Comparison of ENCODE assay signal across 14 cellular contexts in genomic region chr12:118337194-118337838, GRCh38. TPM values are rescaled to one million over a fixed set of nuclear protein-coding genes. Genes with fewer than 3 reads are reported as not detected.
A peak's percentile ranks its signal among the peaks of the same experiment; 100 is the strongest.
DNase-seq lines count a peak whose midpoint lies in the region; ATAC-seq and TF ChIP-seq lines count a peak whose summit lies in the region.
"Had no signal": no experiment of that assay in that cellular context is flagged by ENCODE, and none has a peak within 500 bp of the region (broad histone marks: within the 10 kb centered on the region; RNA-seq: fewer than 3 reads in every experiment).

No MANE protein-coding gene starts in this region.

- intact Hi-C loops in CD8-positive, alpha-beta T cell (cut with DNase I, micrococcal nuclease), result no loop called here
- intact Hi-C loops in prostate gland (cut with DNase I), result no loop called here
- intact Hi-C loops in activated T-helper 1 cell treated with anti-CD3 and anti-CD28 coated beads, Interleukin-12 subunit alpha, Interleukin-12 subunit beta, Interleukin-2, Interleukin-4 antibody, amounts not matched to agents 30 ng/mL and 10 ng/mL and 1 ng/mL, durations not matched to agents 14 hours and 24 hours and 36 hours (cut with micrococcal nuclease), result no loop called here

- POLR2A ChIA-PET in CD8-positive, alpha-beta T cell (lab: Charles Lee), result interaction anchor here (0.5 kb wide), 1 partner anchor 123 kb away, joined by 4 read pairs; no protein-coding TSS in a partner anchor

- no peaks in the 10 kb centered on the region for H3K9me3 Mint-ChIP-seq in CD8-positive, alpha-beta T cell
- H3K9me3 Mint-ChIP-seq in activated T-helper 1 cell treated with anti-CD3 and anti-CD28 coated beads, Interleukin-12 subunit alpha, Interleukin-12 subunit beta, Interleukin-2, Interleukin-4 antibody, amounts not matched to agents 30 ng/mL and 10 ng/mL and 1 ng/mL, durations not matched to agents 14 hours and 24 hours and 36 hours, result no peaks in the 10 kb centered on the region
- H3K9me3 Mint-ChIP-seq: T-cell had no signal

- H3K36me3 ChIP-seq in CD8-positive, alpha-beta T cell (ENCODE audit: insufficient read depth, low read length), result no peaks in the 10 kb centered on the region
- H3K36me3 ChIP-seq in MG63, result no peaks in the 10 kb centered on the region
- H3K36me3 ChIP-seq in prostate gland, result no peaks in the 10 kb centered on the region
- H3K36me3 ChIP-seq: thoracic aorta had no signal

- 33% methylated on average over 6 of the region's 6 CpGs for WGBS in prostate gland

- H3K4me1 ChIP-seq in CD8-positive, alpha-beta T cell (ENCODE audit: insufficient read depth, low read length), result peaks cover 10% of the 10 kb centered on the region
- no peaks in the 10 kb centered on the region for H3K4me1 ChIP-seq in prostate gland (replicated peaks)

- no peaks in the 10 kb centered on the region for H3K9me3 ChIP-seq in CD8-positive, alpha-beta T cell (ENCODE audit: low read length)
- H3K9me3 ChIP-seq in MG63, result no peaks in the 10 kb centered on the region
- no peaks in the 10 kb centered on the region for H3K9me3 ChIP-seq in prostate gland
- H3K9me3 ChIP-seq: thoracic aorta had no signal

- H3K27me3 Mint-ChIP-seq in CD8-positive, alpha-beta T cell (ENCODE audit: low read depth), result no peaks in the 10 kb centered on the region
- no peaks in the 10 kb centered on the region for H3K27me3 Mint-ChIP-seq in activated T-helper 1 cell treated with anti-CD3 and anti-CD28 coated beads, Interleukin-12 subunit alpha, Interleukin-12 subunit beta, Interleukin-2, Interleukin-4 antibody, amounts not matched to agents 30 ng/mL and 10 ng/mL and 1 ng/mL, durations not matched to agents 14 hours and 24 hours and 36 hours (ENCODE audit: insufficient read depth)
- H3K27me3 Mint-ChIP-seq: T-cell had no signal

- no peak overlapping the region for H3K27ac ChIP-seq in CD8-positive, alpha-beta T cell (ENCODE audit: low read depth, low read length)
- H3K27ac ChIP-seq in prostate gland, result peak overlapping the region in 1 of 2 donors; percentile 36
- H3K27ac ChIP-seq: thoracic aorta had no signal

- TF ChIP-seq POLR2A in prostate gland (IDR thresholded peaks at IDR 0.05), result no peak

- no peaks in the 10 kb centered on the region for H3K27me3 ChIP-seq in CD8-positive, alpha-beta T cell (ENCODE audit: insufficient read depth, low read length)
- H3K27me3 ChIP-seq in MG63 (no peaks in the 10 kb centered on the region), prostate gland (replicated peaks; ENCODE audit: insufficient read depth) (no peaks in the 10 kb centered on the region)

- DNase-seq in CD8-positive, alpha-beta T cell, result no peak
- DNase-seq in MG63 (peak; percentile 31), dedifferentiated amniotic fluid mesenchymal stem cell (ENCODE audit: extremely low spot score) (peak; percentile 71), prostate gland (ENCODE audit: low spot score) (peak; percentile 23), HuH-7.5 (ENCODE audit: low spot score) (no peak)
- no peak for DNase-seq in activated CD8-positive, alpha-beta memory T cell treated with anti-CD3 and anti-CD28 coated beads for 24 hours
- DNase-seq in activated T-helper 1 cell treated with anti-CD3 and anti-CD28 coated beads, Interleukin-12 subunit alpha, Interleukin-12 subunit beta, Interleukin-2, Interleukin-4 antibody, amounts not matched to agents 30 ng/mL and 10 ng/mL and 1 ng/mL, durations not matched to agents 14 hours and 24 hours and 36 hours (ENCODE audit: low spot score), result no peak
- DNase-seq: activated CD4-positive, CD25-positive, alpha-beta regulatory T cell treated with anti-CD3 and anti-CD28 coated beads, Interleukin-2, amount 50 U/mL, for 72 hours; activated gamma-delta T cell treated with Interleukin-2 at 50 U/mL for 16 hours; NCI-H526 treated with DMSO at 0.1 percent for 48 hours; retina; RPMI8226; T-cell had no signal

- H3K4me3 Mint-ChIP-seq in CD8-positive, alpha-beta T cell, result no peak overlapping the region
- no peak overlapping the region for H3K4me3 Mint-ChIP-seq in activated T-helper 1 cell treated with anti-CD3 and anti-CD28 coated beads, Interleukin-12 subunit alpha, Interleukin-12 subunit beta, Interleukin-2, Interleukin-4 antibody, amounts not matched to agents 30 ng/mL and 10 ng/mL and 1 ng/mL, durations not matched to agents 14 hours and 24 hours and 36 hours
- H3K4me3 Mint-ChIP-seq: T-cell had no signal

- no peak for TF ChIP-seq CTCF in CD8-positive, alpha-beta T cell (IDR thresholded peaks at IDR 0.05)
- TF ChIP-seq CTCF in prostate gland (IDR thresholded peaks at IDR 0.05), result no peak

- no peak for ATAC-seq in CD8-positive, alpha-beta T cell
- ATAC-seq: T-cell had no signal

- CTCF ChIA-PET in CD8-positive, alpha-beta T cell (lab: Charles Lee), result interaction anchor here (0.6 kb wide), 1 partner anchor 130 kb away, joined by 3 read pairs; no protein-coding TSS in a partner anchor

- peaks cover 40% of the 10 kb centered on the region for H3K4me1 Mint-ChIP-seq in CD8-positive, alpha-beta T cell (ENCODE audit: low read depth)
- peaks cover 17% of the 10 kb centered on the region for H3K4me1 Mint-ChIP-seq in activated T-helper 1 cell treated with anti-CD3 and anti-CD28 coated beads, Interleukin-12 subunit alpha, Interleukin-12 subunit beta, Interleukin-2, Interleukin-4 antibody, amounts not matched to agents 30 ng/mL and 10 ng/mL and 1 ng/mL, durations not matched to agents 14 hours and 24 hours and 36 hours (ENCODE audit: low read depth)

- peak overlapping the region; percentile 19 for H3K27ac Mint-ChIP-seq in CD8-positive, alpha-beta T cell
- no peak overlapping the region for H3K27ac Mint-ChIP-seq in activated T-helper 1 cell treated with anti-CD3 and anti-CD28 coated beads, Interleukin-12 subunit alpha, Interleukin-12 subunit beta, Interleukin-2, Interleukin-4 antibody, amounts not matched to agents 30 ng/mL and 10 ng/mL and 1 ng/mL, durations not matched to agents 14 hours and 24 hours and 36 hours

- peaks cover 41% of the 10 kb centered on the region for H3K36me3 Mint-ChIP-seq in CD8-positive, alpha-beta T cell
- peaks cover 8% of the 10 kb centered on the region for H3K36me3 Mint-ChIP-seq in activated T-helper 1 cell treated with anti-CD3 and anti-CD28 coated beads, Interleukin-12 subunit alpha, Interleukin-12 subunit beta, Interleukin-2, Interleukin-4 antibody, amounts not matched to agents 30 ng/mL and 10 ng/mL and 1 ng/mL, durations not matched to agents 14 hours and 24 hours and 36 hours (ENCODE audit: low read depth)

- no peak overlapping the region for H3K4me3 ChIP-seq in CD8-positive, alpha-beta T cell (ENCODE audit: low read depth, low read length)
- H3K4me3 ChIP-seq in MG63, result no peak overlapping the region
- H3K4me3 ChIP-seq in prostate gland, result no peak overlapping the region
- H3K4me3 ChIP-seq: thoracic aorta had no signal

RNA-seq across cellular contexts. Expression of gene TAOK3, which starts 35.4 kb away (rescaled TPM):
- total RNA-seq in CD8-positive, alpha-beta T cell, result 10 to 100 TPM; 46.5 to 47.3 TPM
- 17.4 and 24.5 TPM in 2 replicates for total RNA-seq in MG63 (2014; rRNA removed; shearing (Covaris generic); ENCODE audit: low replicate concordance)
- total RNA-seq in prostate gland, result 10 to 100 TPM; 52.2 to 52.5 TPM
- total RNA-seq in activated T-helper 1 cell treated with anti-CD3 and anti-CD28 coated beads, Interleukin-12 subunit alpha, Interleukin-12 subunit beta, Interleukin-2, Interleukin-4 antibody, amounts not matched to agents 30 ng/mL and 10 ng/mL and 1 ng/mL, durations not matched to agents 14 hours and 24 hours and 36 hours, result 59.5 and 59.7 TPM in 2 replicates

RNA-seq across cellular contexts. Expression of gene SUDS3, which starts 39.0 kb away (rescaled TPM):
- 10 to 100 TPM; 23.0 to 23.6 TPM for total RNA-seq in CD8-positive, alpha-beta T cell
- 20.5 and 46.8 TPM in 2 replicates for total RNA-seq in MG63 (2014; rRNA removed; shearing (Covaris generic); ENCODE audit: low replicate concordance)
- total RNA-seq in prostate gland, result 10 to 100 TPM; 62.0 to 82.6 TPM
- 23.3 and 25.5 TPM in 2 replicates for total RNA-seq in activated T-helper 1 cell treated with anti-CD3 and anti-CD28 coated beads, Interleukin-12 subunit alpha, Interleukin-12 subunit beta, Interleukin-2, Interleukin-4 antibody, amounts not matched to agents 30 ng/mL and 10 ng/mL and 1 ng/mL, durations not matched to agents 14 hours and 24 hours and 36 hours

Comparison
In these comparisons a context has a peak if more than half of its experiments do, and no peak if none do; other contexts are left out.
1. DNase-seq: peak in MG63 (single experiment), dedifferentiated amniotic fluid mesenchymal stem cell (single experiment) and prostate gland (single experiment); none in CD8-positive, alpha-beta T cell (0 of 7), activated CD8-positive, alpha-beta memory T cell treated with anti-CD3 and anti-CD28 coated beads for 24 hours (single experiment), activated T-helper 1 cell treated with anti-CD3 and anti-CD28 coated beads, Interleukin-12 subunit alpha, Interleukin-12 subunit beta, Interleukin-2, Interleukin-4 antibody, amounts not matched to agents 30 ng/mL and 10 ng/mL and 1 ng/mL, durations not matched to agents 14 hours and 24 hours and 36 hours (single experiment) and HuH-7.5 (single experiment).